Comparison of ENCODE assay signal across 8 cellular contexts in the genomic region with DNA sequence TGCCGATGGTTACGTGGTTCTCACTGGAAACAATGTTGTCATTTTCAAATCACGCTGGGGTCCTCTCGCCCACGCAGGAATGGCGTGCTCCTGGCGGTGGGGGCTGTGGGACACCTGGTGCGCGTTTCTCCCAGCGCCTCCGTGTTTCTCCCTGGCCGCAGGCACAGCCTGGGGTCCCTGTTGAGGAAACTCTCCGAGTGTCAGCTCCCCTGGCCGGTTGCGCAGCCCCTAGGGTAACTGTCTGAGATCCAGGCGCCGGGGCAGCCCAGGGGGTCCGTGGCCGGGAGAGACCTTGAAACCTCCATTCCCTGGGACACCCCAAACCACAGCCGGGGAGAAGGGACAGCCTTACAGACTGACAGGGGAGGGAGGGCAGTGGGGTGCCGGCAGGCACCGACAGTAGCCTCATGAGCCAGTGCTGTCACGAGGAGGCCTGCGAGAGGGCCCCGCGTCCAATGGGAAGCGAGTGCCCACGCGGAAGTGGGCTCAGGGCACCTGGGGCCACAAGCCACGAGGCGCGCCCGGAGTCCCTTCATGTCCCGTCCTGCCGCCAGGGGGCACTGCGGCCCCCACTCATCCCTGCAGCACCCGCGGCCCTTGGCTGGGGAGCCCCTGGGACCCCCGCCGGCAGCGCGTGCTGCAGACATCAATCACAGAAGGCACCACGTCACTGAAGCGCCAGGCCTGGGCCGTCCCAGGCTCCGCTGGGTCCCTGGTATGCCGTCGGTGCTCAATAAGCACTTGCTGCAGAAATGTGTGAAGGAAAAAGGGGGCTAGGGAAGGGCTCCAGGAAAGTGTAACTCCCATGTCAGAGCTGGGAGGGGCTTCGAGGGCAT. TPM values are rescaled to one million over a fixed set of nuclear protein-coding genes. Genes with fewer than 3 reads are reported as not detected.
A peak's percentile ranks its signal among the peaks of the same experiment; 100 is the strongest.
DNase-seq lines count a peak whose midpoint lies in the region; ATAC-seq, FAIRE-seq and TF ChIP-seq lines count a peak whose summit lies in the region.

No MANE protein-coding gene starts in this region.

- intact Hi-C loops in A673 (cut with micrococcal nuclease; ENCODE audit: unreplicated experiment): no loop called here

- H3K4me1 Mint-ChIP-seq in T-helper 17 cell: peaks cover 8% of the 10 kb centered on the region
- no peaks in the 10 kb centered on the region for H3K4me1 Mint-ChIP-seq in astrocyte (ENCODE audit: low read depth, unreplicated experiment)

- H3K4me3 ChIP-seq in A673 (ENCODE audit: low read depth, low read length, poor library complexity, severe bottlenecking) (peak overlapping the region; percentile 40), astrocyte (ENCODE audit: insufficient read depth, low read depth, low read length) (peak overlapping the region; percentile 5)

- peak overlapping the region; percentile 26 for H3K4me2 ChIP-seq in astrocyte (ENCODE audit: low read length)

- no peak for FAIRE-seq in astrocyte (lab: Jason Lieb, UNC)

- peak; percentile 93 for TF ChIP-seq CTCF in A673 (conservative IDR thresholded peaks at IDR 0.05; ENCODE audit: low read depth, low read length)
- peak; percentile 32 for TF ChIP-seq CTCF in astrocyte (IDR thresholded peaks at IDR 0.05; ENCODE audit: insufficient read depth, low read depth, low read length)

- DNase-seq in A673 (ENCODE audit: low spot score) (peak; percentile 84), HCEC 1CT (peak; percentile 22), T-helper 17 cell (peak; percentile 51 to 58 (median 57)), astrocyte (ENCODE audit: low read depth) (no peak), inferior parietal cortex (ENCODE audit: extremely low spot score) (peak; percentile 47)
- DNase-seq in stimulated activated CD4-positive, alpha-beta T cell treated with anti-CD3 and anti-CD28 coated beads, Interleukin-4, amount 100 ng/mL, for 4 hours: peak; percentile 58 to 69

- H3K4me3 Mint-ChIP-seq in T-helper 17 cell: no peak overlapping the region
- no peak overlapping the region for H3K4me3 Mint-ChIP-seq in astrocyte (ENCODE audit: unreplicated experiment)

- H4K20me1 ChIP-seq in astrocyte (ENCODE audit: insufficient read depth, low read length): no peaks in the 10 kb centered on the region

- H3K9ac ChIP-seq in astrocyte (ENCODE audit: low read length): no peak overlapping the region

- H3K27me3 ChIP-seq in A673 (replicated peaks; ENCODE audit: insufficient read depth, low read depth, low read length, poor library complexity): no peaks in the 10 kb centered on the region
- H3K27me3 ChIP-seq in astrocyte (ENCODE audit: insufficient read depth, low read length): peaks cover 18% of the 10 kb centered on the region

- no peaks in the 10 kb centered on the region for H3K79me2 ChIP-seq in astrocyte (ENCODE audit: insufficient read depth, low read length)

- no TSS peak for BruUV-seq in A673 (replicated peaks; lab: Mats Ljungman, UMichigan)

- no peak for ATAC-seq in T-helper 17 cell
- no peak for ATAC-seq in HG02885 (IDR thresholded peaks at IDR 0.05; ENCODE audit: poor library complexity, unreplicated experiment)
- ATAC-seq in GM21825 (IDR thresholded peaks at IDR 0.05; ENCODE audit: unreplicated experiment): no peak

- H3K36me3 Mint-ChIP-seq in T-helper 17 cell (ENCODE audit: low read depth) (no peaks in the 10 kb centered on the region), astrocyte (ENCODE audit: low read depth, unreplicated experiment) (peaks cover 7% of the 10 kb centered on the region)

- H3K27me3 Mint-ChIP-seq in T-helper 17 cell (no peaks in the 10 kb centered on the region), astrocyte (ENCODE audit: low read depth, unreplicated experiment) (peaks cover 5% of the 10 kb centered on the region)

- no peak overlapping the region for H2AFZ ChIP-seq in astrocyte (ENCODE audit: low read depth, low read length)

- H3K9me3 ChIP-seq in A673 (ENCODE audit: low read depth, low read length, poor library complexity, severe bottlenecking): no peaks in the 10 kb centered on the region
- H3K9me3 ChIP-seq in T-helper 17 cell (ENCODE audit: control insufficient read depth, low read length, poor library complexity, severe bottlenecking): no peaks in the 10 kb centered on the region
- H3K9me3 ChIP-seq in astrocyte (ENCODE audit: insufficient read depth, low read depth, low read length): no peaks in the 10 kb centered on the region

- H3K9me3 Mint-ChIP-seq in astrocyte (ENCODE audit: unreplicated experiment): peaks cover 8% of the 10 kb centered on the region

- H3K27ac Mint-ChIP-seq in T-helper 17 cell (no peak overlapping the region), astrocyte (ENCODE audit: unreplicated experiment) (no peak overlapping the region)

- H3K27ac ChIP-seq in A673 (ENCODE audit: low read depth, low read length, poor library complexity, severe bottlenecking) (peak overlapping the region; percentile 41), astrocyte (ENCODE audit: low read depth, low read length) (no peak overlapping the region)

- CTCF ChIA-PET in A673 (lab: Charles Lee): interaction anchor here (0.7 kb wide), 1 partner anchor 319 kb away, joined by 5 read pairs; no protein-coding TSS in a partner anchor

- no peaks in the 10 kb centered on the region for H3K36me3 ChIP-seq in A673 (ENCODE audit: insufficient read depth, low read length, poor library complexity, severe bottlenecking)
- no peaks in the 10 kb centered on the region for H3K36me3 ChIP-seq in astrocyte (ENCODE audit: insufficient read depth, low read length)

- H3K4me1 ChIP-seq in A673 (ENCODE audit: insufficient read depth, low read length, poor library complexity, severe bottlenecking): peaks cover 18% of the 10 kb centered on the region
- no peaks in the 10 kb centered on the region for H3K4me1 ChIP-seq in astrocyte (ENCODE audit: insufficient read depth, low read length)

- POLR2A ChIA-PET in A673 (lab: Charles Lee; ENCODE audit: low non-redundant PET): no interaction called here

RNA-seq across cellular contexts. Expression of gene ADAMTSL5, which starts 9.5 kb away (rescaled TPM):
- total RNA-seq in A673 (2021) (0.59 and 0.86 TPM in 2 replicates), T-helper 17 cell (1 to 10 TPM; 2.9 to 5.6 TPM), astrocyte (4.7 and 5.5 TPM in 2 replicates)

RNA-seq across cellular contexts. Expression of gene REEP6, which starts 12.3 kb away (rescaled TPM):
- 4.7 and 6.8 TPM in 2 replicates for total RNA-seq in A673 (2021)
- total RNA-seq in T-helper 17 cell: 1 to 10 TPM; 1.8 to 2.3 TPM
- 5.7 and 6.6 TPM in 2 replicates for total RNA-seq in astrocyte

RNA-seq across cellular contexts. Expression of gene PCSK4, which starts 13.2 kb away (rescaled TPM):
- total RNA-seq in A673 (2021): 7.2 and 11.1 TPM in 2 replicates
- total RNA-seq in T-helper 17 cell: 1 to 10 TPM; 3.3 to 4.5 TPM
- 2.7 and 3.9 TPM in 2 replicates for total RNA-seq in astrocyte

RNA-seq across cellular contexts. Expression of gene PLK5, which starts 20.6 kb away (rescaled TPM):
- total RNA-seq in A673 (2021) (not detected in 2 replicates), T-helper 17 cell (not detected), astrocyte (0.09 TPM in 1 of 2 replicates, not detected in the other)

RNA-seq across cellular contexts. Expression of gene C19orf25, which starts 24.3 kb away (rescaled TPM):
- total RNA-seq in A673 (2021): 35.0 and 37.1 TPM in 2 replicates
- 10 to 100 TPM; 24.3 to 29.0 TPM for total RNA-seq in T-helper 17 cell
- total RNA-seq in astrocyte: 30.2 and 32.4 TPM in 2 replicates
